1 cellular context compared by ENCODE assay signal in the genomic region with DNA sequence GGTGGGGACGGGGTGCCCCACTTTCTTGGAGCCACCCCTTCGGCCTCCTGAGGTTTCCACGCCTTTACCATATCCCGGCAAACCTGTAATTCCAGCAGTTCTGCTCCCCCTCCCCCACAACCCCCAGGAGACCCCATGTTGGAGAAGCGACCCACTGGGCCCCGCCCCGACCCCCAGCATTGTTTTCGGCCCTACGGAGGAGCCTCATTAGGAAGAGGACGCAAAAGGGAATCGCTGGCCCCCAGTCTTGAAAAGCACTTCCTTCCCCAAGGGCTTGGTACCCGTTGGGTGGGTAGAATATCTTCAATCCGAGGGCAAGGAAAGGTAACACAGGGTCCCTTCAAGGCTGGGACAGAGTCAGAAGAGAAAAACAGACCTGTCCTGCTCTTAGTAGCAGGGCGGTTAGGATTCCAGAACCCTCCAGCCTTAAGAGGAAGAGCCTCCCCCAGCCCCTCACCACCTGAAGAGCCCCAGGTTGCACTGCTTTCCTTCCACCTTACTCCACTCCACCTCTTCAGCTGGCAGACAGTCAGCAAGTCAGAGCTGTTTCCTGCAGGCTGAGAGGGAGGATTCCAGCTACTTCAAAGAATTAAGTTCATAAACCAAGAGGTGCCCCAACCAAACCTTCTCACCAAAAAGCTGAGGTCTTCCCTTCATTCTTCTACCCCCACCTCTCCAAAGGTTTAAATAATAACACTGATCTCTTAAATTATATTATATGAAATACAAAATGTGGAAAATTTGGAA.
TF ChIP-seq lines count a peak whose summit lies in the region.

No MANE protein-coding gene starts in this region.

TF ChIP-seq in A549, 52 proteins besides CTCF, POLR2A, EP300 and RAD21 (continued from another document):
- TF ChIP-seq, protein P1, sequence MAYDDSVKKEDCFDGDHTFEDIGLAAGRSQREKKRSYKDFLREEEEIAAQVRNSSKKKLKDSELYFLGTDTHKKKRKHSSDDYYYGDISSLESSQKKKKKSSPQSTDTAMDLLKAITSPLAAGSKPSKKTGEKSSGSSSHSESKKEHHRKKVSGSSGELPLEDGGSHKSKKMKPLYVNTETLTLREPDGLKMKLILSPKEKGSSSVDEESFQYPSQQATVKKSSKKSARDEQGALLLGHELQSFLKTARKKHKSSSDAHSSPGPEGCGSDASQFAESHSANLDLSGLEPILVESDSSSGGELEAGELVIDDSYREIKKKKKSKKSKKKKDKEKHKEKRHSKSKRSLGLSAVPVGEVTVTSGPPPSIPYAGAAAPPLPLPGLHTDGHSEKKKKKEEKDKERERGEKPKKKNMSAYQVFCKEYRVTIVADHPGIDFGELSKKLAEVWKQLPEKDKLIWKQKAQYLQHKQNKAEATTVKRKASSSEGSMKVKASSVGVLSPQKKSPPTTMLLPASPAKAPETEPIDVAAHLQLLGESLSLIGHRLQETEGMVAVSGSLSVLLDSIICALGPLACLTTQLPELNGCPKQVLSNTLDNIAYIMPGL (CRISPR knock-in tag; IDR thresholded peaks at IDR 0.05; ENCODE audit: borderline replicate concordance) = peak; percentile 72; the same call in 1 of the 2 replicates
- TF ChIP-seq PHF8 (IDR thresholded peaks at IDR 0.05; ENCODE audit: borderline replicate concordance, low read depth) (0 out of 2 replicates have a peak, but pooled peaks have one; percentile 14), ZC3H11A (IDR thresholded peaks at IDR 0.05) (no peak), CHD2 (IDR thresholded peaks at IDR 0.05; ENCODE audit: low read length, partially characterized antibody) (no peak), MAZ (IDR thresholded peaks at IDR 0.05; ENCODE audit: borderline replicate concordance, low read depth, low read length) (no peak), BHLHE40 (IDR thresholded peaks at IDR 0.05; ENCODE audit: low read depth, low read length) (no peak), ZFP36 (IDR thresholded peaks at IDR 0.05; ENCODE audit: borderline replicate concordance, partially characterized antibody) (no peak), EHF (CRISPR knock-in tag; IDR thresholded peaks at IDR 0.05) (peak; percentile 86; the same call in 1 of the 2 replicates), TP53 (CRISPR knock-in tag; IDR thresholded peaks at IDR 0.05) (peak; percentile 94), RARB (CRISPR knock-in tag; IDR thresholded peaks at IDR 0.05) (peak; percentile 11; the same call in 1 of the 2 replicates), RNF2 (IDR thresholded peaks at IDR 0.05; ENCODE audit: borderline replicate concordance, low read depth) (no peak), MAX (IDR thresholded peaks at IDR 0.05) (0 out of 2 replicates have a peak, but pooled peaks have one; percentile 1), PBX3 (IDR thresholded peaks at IDR 0.05) (no peak), ZSCAN20 (CRISPR knock-in tag; IDR thresholded peaks at IDR 0.05) (peak; percentile 54), JUN (IDR thresholded peaks at IDR 0.05) (peak; percentile 18 to 64; a peak in 1 of 5 replicates), MYC (IDR thresholded peaks at IDR 0.05; ENCODE audit: borderline replicate concordance, low read length) (no peak), HOXB13 (CRISPR knock-in tag; IDR thresholded peaks at IDR 0.05; ENCODE audit: low read depth) (no peak), FOXS1 (CRISPR knock-in tag; IDR thresholded peaks at IDR 0.05) (peak; percentile 56), POLR2AphosphoS2 (conservative IDR thresholded peaks at IDR 0.05; ENCODE audit: low read length) (peak; percentile 99), HOXA7 (CRISPR knock-in tag; IDR thresholded peaks at IDR 0.05) (peak; percentile 98), ELK1 (IDR thresholded peaks at IDR 0.05; ENCODE audit: low read depth, low read length) (no peak), HES2 (IDR thresholded peaks at IDR 0.05) (no peak), FOSB (CRISPR knock-in tag; IDR thresholded peaks at IDR 0.05) (peak; percentile 98), KDM1A (IDR thresholded peaks at IDR 0.05; ENCODE audit: low read depth) (no peak), NR3C1 (IDR thresholded peaks at IDR 0.05) (no peak), TFCP2L1 (CRISPR knock-in tag; IDR thresholded peaks at IDR 0.05) (peak; percentile 98), HDAC2 (IDR thresholded peaks at IDR 0.05) (no peak), HEYL (CRISPR knock-in tag; IDR thresholded peaks at IDR 0.05) (no peak), SREBF2 (IDR thresholded peaks at IDR 0.05) (no peak), CEBPB (IDR thresholded peaks at IDR 0.05) (no peak), SMC3 (IDR thresholded peaks at IDR 0.05) (no peak), RCOR1 (IDR thresholded peaks at IDR 0.05; ENCODE audit: low read depth, low read length) (no peak), NPAS2 (CRISPR knock-in tag; IDR thresholded peaks at IDR 0.05; ENCODE audit: borderline replicate concordance) (no peak)
- TF ChIP-seq, protein P2, sequence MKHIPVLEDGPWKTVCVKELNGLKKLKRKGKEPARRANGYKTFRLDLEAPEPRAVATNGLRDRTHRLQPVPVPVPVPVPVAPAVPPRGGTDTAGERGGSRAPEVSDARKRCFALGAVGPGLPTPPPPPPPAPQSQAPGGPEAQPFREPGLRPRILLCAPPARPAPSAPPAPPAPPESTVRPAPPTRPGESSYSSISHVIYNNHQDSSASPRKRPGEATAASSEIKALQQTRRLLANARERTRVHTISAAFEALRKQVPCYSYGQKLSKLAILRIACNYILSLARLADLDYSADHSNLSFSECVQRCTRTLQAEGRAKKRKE (CRISPR knock-in tag; IDR thresholded peaks at IDR 0.05; ENCODE audit: low read depth) = peak; percentile 67; the same call in 1 of the 2 replicates
- TF ChIP-seq, protein P3, sequence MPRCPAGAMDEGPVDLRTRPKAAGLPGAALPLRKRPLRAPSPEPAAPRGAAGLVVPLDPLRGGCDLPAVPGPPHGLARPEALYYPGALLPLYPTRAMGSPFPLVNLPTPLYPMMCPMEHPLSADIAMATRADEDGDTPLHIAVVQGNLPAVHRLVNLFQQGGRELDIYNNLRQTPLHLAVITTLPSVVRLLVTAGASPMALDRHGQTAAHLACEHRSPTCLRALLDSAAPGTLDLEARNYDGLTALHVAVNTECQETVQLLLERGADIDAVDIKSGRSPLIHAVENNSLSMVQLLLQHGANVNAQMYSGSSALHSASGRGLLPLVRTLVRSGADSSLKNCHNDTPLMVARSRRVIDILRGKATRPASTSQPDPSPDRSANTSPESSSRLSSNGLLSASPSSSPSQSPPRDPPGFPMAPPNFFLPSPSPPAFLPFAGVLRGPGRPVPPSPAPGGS (IDR thresholded peaks at IDR 0.05) = peak; percentile 62; the same call in 1 of the 3 replicates
